ENCODE assay signal across 8 cellular contexts in genomic region chr6:18323935-18324707, GRCh38. TPM values are rescaled to one million over a fixed set of nuclear protein-coding genes. Genes with fewer than 3 reads are reported as not detected.
DNase-seq lines count a peak whose midpoint lies in the region; ATAC-seq and TF ChIP-seq lines count a peak whose summit lies in the region.

No MANE protein-coding gene starts in this region.

- TF ChIP-seq CTCF in esophagus muscularis mucosa (IDR thresholded peaks at IDR 0.05), result peak; percentile 72 to 74 (median 73)

- no peak overlapping the region for H3K4me3 ChIP-seq in SK-N-MC
- H3K4me3 ChIP-seq in esophagus muscularis mucosa, result no peak overlapping the region

- H3K9me3 Mint-ChIP-seq in naive thymus-derived CD8-positive, alpha-beta T cell, result no peaks in the 10 kb centered on the region
- H3K9me3 Mint-ChIP-seq in activated T-helper 2 cell treated with anti-CD3 and anti-CD28 coated beads, Interferon-gamma antibody, Interleukin-2, Interleukin-4, amounts not matched to agents 10 μg/mL and 5 μg/mL and 100 μg/mL, durations not matched to agents 14 hours and 24 hours and 36 hours, result no peaks in the 10 kb centered on the region

- TF ChIP-seq POLR2A in esophagus muscularis mucosa (IDR thresholded peaks at IDR 0.05; ENCODE audit: low read depth), result no peak

- TF ChIP-seq EP300 in esophagus muscularis mucosa (IDR thresholded peaks at IDR 0.05), result no peak

- no peaks in the 10 kb centered on the region for H3K27me3 ChIP-seq in esophagus muscularis mucosa

- H3K27me3 Mint-ChIP-seq in naive thymus-derived CD8-positive, alpha-beta T cell, result peaks cover 0 to 10% (median 0%) of the 10 kb centered on the region in 5 donors
- H3K27me3 Mint-ChIP-seq in activated T-helper 2 cell treated with anti-CD3 and anti-CD28 coated beads, Interferon-gamma antibody, Interleukin-2, Interleukin-4, amounts not matched to agents 10 μg/mL and 5 μg/mL and 100 μg/mL, durations not matched to agents 14 hours and 24 hours and 36 hours (ENCODE audit: low read depth), result peaks cover 6% of the 10 kb centered on the region

- DNase-seq in DMS79 treated with DMSO at 0.1 percent for 48 hours (lab: John Stamatoyannopoulos, UW) (peak; percentile 83), NCI-H1048 (lab: John Stamatoyannopoulos, UW) (peak; percentile 42), SK-N-MC (ENCODE audit: low read depth, low spot score) (peak; percentile 61), esophagus muscularis mucosa (ENCODE audit: extremely low spot score) (no peak)
- DNase-seq in naive thymus-derived CD8-positive, alpha-beta T cell, result peak in 5 of 10 donors; percentile 11 to 55 (median 51)
- DNase-seq in activated T-helper 2 cell treated with anti-CD3 and anti-CD28 coated beads, Interferon-gamma antibody, Interleukin-2, Interleukin-4, amounts not matched to agents 10 μg/mL and 5 μg/mL and 100 μg/mL, durations not matched to agents 14 hours and 24 hours and 36 hours (ENCODE audit: low spot score), result no peak

- H3K4me1 Mint-ChIP-seq in naive thymus-derived CD8-positive, alpha-beta T cell, result peaks cover 0 to 13% (median 0%) of the 10 kb centered on the region in 4 donors
- H3K4me1 Mint-ChIP-seq in activated T-helper 2 cell treated with anti-CD3 and anti-CD28 coated beads, Interferon-gamma antibody, Interleukin-2, Interleukin-4, amounts not matched to agents 10 μg/mL and 5 μg/mL and 100 μg/mL, durations not matched to agents 14 hours and 24 hours and 36 hours (ENCODE audit: low read depth), result peaks cover 11% of the 10 kb centered on the region

- 27% methylated on average over 8 of the region's 8 CpGs for WGBS in esophagus muscularis mucosa

- POLR2A ChIA-PET in naive thymus-derived CD8-positive, alpha-beta T cell (lab: Charles Lee), result interaction anchor here (0.7 kb wide), 2 partner anchors 43 to 183 kb away, joined by 3 read pairs; no protein-coding TSS in a partner anchor

- H3K27ac ChIP-seq in SK-N-MC, result no peak overlapping the region
- no peak overlapping the region for H3K27ac ChIP-seq in esophagus muscularis mucosa (replicated peaks in 1 of 4)

- H3K4me3 Mint-ChIP-seq in naive thymus-derived CD8-positive, alpha-beta T cell, result no peak overlapping the region
- H3K4me3 Mint-ChIP-seq in activated T-helper 2 cell treated with anti-CD3 and anti-CD28 coated beads, Interferon-gamma antibody, Interleukin-2, Interleukin-4, amounts not matched to agents 10 μg/mL and 5 μg/mL and 100 μg/mL, durations not matched to agents 14 hours and 24 hours and 36 hours (ENCODE audit: low read depth), result no peak overlapping the region

- H3K4me1 ChIP-seq in esophagus muscularis mucosa, result peaks cover 0 to 15% (median 10%) of the 10 kb centered on the region in 4 donors

- no peaks in the 10 kb centered on the region for H3K36me3 Mint-ChIP-seq in naive thymus-derived CD8-positive, alpha-beta T cell
- H3K36me3 Mint-ChIP-seq in activated T-helper 2 cell treated with anti-CD3 and anti-CD28 coated beads, Interferon-gamma antibody, Interleukin-2, Interleukin-4, amounts not matched to agents 10 μg/mL and 5 μg/mL and 100 μg/mL, durations not matched to agents 14 hours and 24 hours and 36 hours (ENCODE audit: low read depth), result no peaks in the 10 kb centered on the region

- ATAC-seq in GM21619 (IDR thresholded peaks at IDR 0.05; ENCODE audit: unreplicated experiment) (peak; percentile 50), GM18520 (IDR thresholded peaks at IDR 0.05; ENCODE audit: unreplicated experiment) (no peak)
- ATAC-seq in naive thymus-derived CD8-positive, alpha-beta T cell, result peak; percentile 23 to 50

- no peak overlapping the region for H3K9ac ChIP-seq in SK-N-MC (ENCODE audit: insufficient read length)

- H3K9me3 ChIP-seq in SK-N-MC (ENCODE audit: low read depth, low read length), result no peaks in the 10 kb centered on the region
- no peaks in the 10 kb centered on the region for H3K9me3 ChIP-seq in esophagus muscularis mucosa

- intact Hi-C loops in esophagus muscularis mucosa (cut with DNase I), result loop anchor here (1.0 to 10.0 kb wide), 2 partner anchors 61 to 180 kb away; partner anchors contain the start of gene RNF144B
- intact Hi-C loops in activated T-helper 2 cell treated with anti-CD3 and anti-CD28 coated beads, Interferon-gamma antibody, Interleukin-2, Interleukin-4, amounts not matched to agents 10 μg/mL and 5 μg/mL and 100 μg/mL, durations not matched to agents 14 hours and 24 hours and 36 hours (cut with micrococcal nuclease), result loop anchor here (1.0 kb wide), 1 partner anchor 180 kb away; no protein-coding TSS in a partner anchor

- H3K36me3 ChIP-seq in SK-N-MC (ENCODE audit: insufficient read depth, low read length), result no peaks in the 10 kb centered on the region
- no peaks in the 10 kb centered on the region for H3K36me3 ChIP-seq in esophagus muscularis mucosa

- no peak overlapping the region for H3K27ac Mint-ChIP-seq in naive thymus-derived CD8-positive, alpha-beta T cell
- H3K27ac Mint-ChIP-seq in activated T-helper 2 cell treated with anti-CD3 and anti-CD28 coated beads, Interferon-gamma antibody, Interleukin-2, Interleukin-4, amounts not matched to agents 10 μg/mL and 5 μg/mL and 100 μg/mL, durations not matched to agents 14 hours and 24 hours and 36 hours, result no peak overlapping the region

RNA-seq across cellular contexts. Expression of gene DEK, which starts 59.8 kb away (rescaled TPM):
- total RNA-seq in esophagus muscularis mucosa, result 100 to 1,000 TPM; 134 to 189 (median 142) TPM
- 100 to 1,000 TPM in 1 of 2 experiments, 10 to 100 TPM in 1; 97.6 to 103 TPM for total RNA-seq in naive thymus-derived CD8-positive, alpha-beta T cell
- polyA plus RNA-seq in naive thymus-derived CD8-positive, alpha-beta T cell, result 10 to 100 TPM; 44.4 to 55.8 (median 55.5) TPM
- 182 and 198 TPM in 2 replicates for total RNA-seq in activated T-helper 2 cell treated with anti-CD3 and anti-CD28 coated beads, Interferon-gamma antibody, Interleukin-2, Interleukin-4, amounts not matched to agents 10 μg/mL and 5 μg/mL and 100 μg/mL, durations not matched to agents 14 hours and 24 hours and 36 hours

Comparison
In these comparisons a context has a peak if more than half of its experiments do, and no peak if none do; other contexts are left out.
1. DNase-seq: peak in DMS79 treated with DMSO at 0.1 percent for 48 hours (single experiment), NCI-H1048 (single experiment) and SK-N-MC (single experiment); none in esophagus muscularis mucosa (single experiment) and activated T-helper 2 cell treated with anti-CD3 and anti-CD28 coated beads, Interferon-gamma antibody, Interleukin-2, Interleukin-4, amounts not matched to agents 10 μg/mL and 5 μg/mL and 100 μg/mL, durations not matched to agents 14 hours and 24 hours and 36 hours (single experiment).